13 cellular contexts compared by ENCODE assay signal in genomic region chr1:30933874-30934252, GRCh38. TPM values are rescaled to one million over a fixed set of nuclear protein-coding genes. Genes with fewer than 3 reads are reported as not detected.
DNase-seq lines count a peak whose midpoint lies in the region; ATAC-seq and TF ChIP-seq lines count a peak whose summit lies in the region.
"Had no signal": no experiment of that assay in that cellular context is flagged by ENCODE, and none has a peak within 500 bp of the region (broad histone marks: within the 10 kb centered on the region; RNA-seq: fewer than 3 reads in every experiment).

No MANE protein-coding gene starts in this region.

- H4K8ac ChIP-seq in mesendoderm (ENCODE audit: low read depth, low read length), result no peak overlapping the region

- no peak overlapping the region for H3K4me2 ChIP-seq in mesendoderm (ENCODE audit: low read length)

- H4K5ac ChIP-seq in mesendoderm (ENCODE audit: low read length), result no peak overlapping the region

- H3K79me1 ChIP-seq in mesendoderm (ENCODE audit: low read length), result no peaks in the 10 kb centered on the region

- H3K9ac ChIP-seq in mesendoderm (ENCODE audit: low read length), result no peak overlapping the region

- H3K9me3 ChIP-seq in breast epithelium (no peaks in the 10 kb centered on the region), upper lobe of left lung (no peaks in the 10 kb centered on the region)
- H3K9me3 ChIP-seq: thoracic aorta had no signal

- H3K27me3 ChIP-seq in breast epithelium (no peaks in the 10 kb centered on the region), mesendoderm (ENCODE audit: insufficient read depth, low read length, poor library complexity) (no peaks in the 10 kb centered on the region), upper lobe of left lung (no peaks in the 10 kb centered on the region)

- DNase-seq in AG20443 (ENCODE audit: low spot score) (peak; percentile 85), HPDE6-E6E7 (ENCODE audit: extremely low spot score) (peak; percentile 56), breast epithelium (ENCODE audit: low spot score in 2 of 2) (no peak), mesendoderm (peak; percentile 82), upper lobe of left lung (no peak), inferior parietal cortex (ENCODE audit: extremely low spot score) (no peak)
- DNase-seq: activated T-cell treated with anti-CD3 and anti-CD28 coated beads for 4 hours, dermis blood vessel endothelial cell, occipital lobe, T-helper 2 cell had no signal

- intact Hi-C loops in breast epithelium (cut with DNase I; ENCODE audit: low total_unique reads), result no loop called here

- no peak overlapping the region for H3K18ac ChIP-seq in mesendoderm (ENCODE audit: low read length)

- H3K4me3 ChIP-seq in breast epithelium, result no peak overlapping the region
- H3K4me3 ChIP-seq in mesendoderm (ENCODE audit: low read length), result no peak overlapping the region
- H3K4me3 ChIP-seq in upper lobe of left lung, result no peak overlapping the region
- H3K4me3 ChIP-seq: thoracic aorta had no signal

- no peak overlapping the region for H2BK5ac ChIP-seq in mesendoderm (ENCODE audit: low read length)

- H3K36me3 ChIP-seq in breast epithelium (peaks cover 6% of the 10 kb centered on the region), mesendoderm (ENCODE audit: control insufficient read depth, insufficient read depth, low read length) (peaks cover 12% of the 10 kb centered on the region), upper lobe of left lung (peaks cover 30 to 78% (median 58%) of the 10 kb centered on the region in 4 donors)

- no peak overlapping the region for H3K4ac ChIP-seq in mesendoderm (ENCODE audit: low read depth, low read length)

- no CpG with 5 or more reads among the region's 4 CpGs for WGBS in mesendoderm (ENCODE audit: extremely low coverage, insufficient coverage, low lambda C conversion rate)
- 85 to 89% methylated on average over 4 of the region's 4 CpGs for WGBS in upper lobe of left lung, 2 donors

- no peaks in the 10 kb centered on the region for H3K4me1 ChIP-seq in breast epithelium
- H3K4me1 ChIP-seq in mesendoderm (ENCODE audit: control insufficient read depth, low read depth, low read length), result no peaks in the 10 kb centered on the region
- H3K4me1 ChIP-seq in upper lobe of left lung, result no peaks in the 10 kb centered on the region

- no peak for TF ChIP-seq EP300 in upper lobe of left lung (IDR thresholded peaks at IDR 0.05)

- H2BK120ac ChIP-seq in mesendoderm (ENCODE audit: low read depth, low read length), result no peak overlapping the region

- no peak overlapping the region for H2AK5ac ChIP-seq in mesendoderm (ENCODE audit: low read length)

- TF ChIP-seq POLR2A in breast epithelium (IDR thresholded peaks at IDR 0.05), result no peak
- no peak for TF ChIP-seq POLR2A in upper lobe of left lung (IDR thresholded peaks at IDR 0.05)

- TF ChIP-seq CTCF in breast epithelium (IDR thresholded peaks at IDR 0.05) (no peak), upper lobe of left lung (IDR thresholded peaks at IDR 0.05) (no peak)

- peak overlapping the region; percentile 74 to 75 for H3K27ac ChIP-seq in breast epithelium
- no peak overlapping the region for H3K27ac ChIP-seq in mesendoderm (ENCODE audit: low read depth, low read length)
- no peak overlapping the region for H3K27ac ChIP-seq in upper lobe of left lung
- H3K27ac ChIP-seq: thoracic aorta had no signal

- H3K56ac ChIP-seq in mesendoderm (ENCODE audit: low read length), result no peak overlapping the region

- H3K23ac ChIP-seq in mesendoderm (ENCODE audit: low read length), result no peak overlapping the region

- H3K79me2 ChIP-seq in mesendoderm (ENCODE audit: control insufficient read depth, insufficient read depth, low read length), result no peaks in the 10 kb centered on the region

- ATAC-seq in GM21360 (IDR thresholded peaks at IDR 0.05; ENCODE audit: unreplicated experiment) (no peak), upper lobe of left lung (ENCODE audit: low FRiP score in 2 of 2) (no peak), GM18517 (IDR thresholded peaks at IDR 0.05; ENCODE audit: unreplicated experiment) (no peak)

- no peak overlapping the region for H2BK15ac ChIP-seq in mesendoderm (replicated peaks; ENCODE audit: low read depth)

RNA-seq across cellular contexts. Expression of gene SDC3, which starts 25.3 kb away (rescaled TPM):
- total RNA-seq in breast epithelium, result 10 to 100 TPM; 16.5 to 37.8 (median 26.2) TPM
- 18.5 TPM for polyA plus RNA-seq in mesendoderm (2013, experiment 1 of 2)
- polyA plus RNA-seq in mesendoderm (2013, experiment 2 of 2), result 20.4 TPM
- total RNA-seq in upper lobe of left lung, result 10 to 100 TPM; 15.8 to 65.8 (median 30.1) TPM

Comparison
In these comparisons a context has a peak if more than half of its experiments do, and no peak if none do; other contexts are left out.
1. DNase-seq: peak in AG20443 (single experiment), HPDE6-E6E7 (single experiment) and mesendoderm (single experiment); none in breast epithelium (0 of 2), upper lobe of left lung (0 of 2) and inferior parietal cortex (single experiment).
2. H3K27ac ChIP-seq: peak in breast epithelium (2 of 2); none in mesendoderm (single experiment) and upper lobe of left lung (0 of 4).